ENCODE assay signal across 15 cellular contexts in genomic region chr12:13124661-13125505, GRCh38. TPM values are rescaled to one million over a fixed set of nuclear protein-coding genes. Genes with fewer than 3 reads are reported as not detected.
DNase-seq lines count a peak whose midpoint lies in the region; ATAC-seq and TF ChIP-seq lines count a peak whose summit lies in the region.
"Had no signal": no experiment of that assay in that cellular context is flagged by ENCODE, and none has a peak within 500 bp of the region (broad histone marks: within the 10 kb centered on the region; RNA-seq: fewer than 3 reads in every experiment).

No MANE protein-coding gene starts in this region.

- intact Hi-C loops in activated CD4-positive, alpha-beta T cell treated with anti-CD3 and anti-CD28 coated beads for 36 hours (cut with DNase I, micrococcal nuclease), result no loop called here

- no peak overlapping the region for H3K27ac Mint-ChIP-seq in activated CD4-positive, alpha-beta T cell treated with anti-CD3 and anti-CD28 coated beads for 36 hours
- H3K27ac Mint-ChIP-seq: activated CD4-positive, alpha-beta T cell treated with anti-CD3 and anti-CD28 coated beads, Interleukin-2, amount 10 ng/mL, durations not matched to agents 24 days and 14 days; activated naive CD4-positive, alpha-beta T cell treated with anti-CD3 and anti-CD28 coated beads, Interleukin-2, amount 50 U/mL, for 24 hours had no signal

- no peaks in the 10 kb centered on the region for H3K4me1 Mint-ChIP-seq in activated CD4-positive, alpha-beta T cell treated with anti-CD3 and anti-CD28 coated beads for 36 hours
- H3K4me1 Mint-ChIP-seq: activated CD4-positive, alpha-beta T cell treated with anti-CD3 and anti-CD28 coated beads, Interleukin-2, amount 10 ng/mL, durations not matched to agents 24 days and 14 days; activated naive CD4-positive, alpha-beta T cell treated with anti-CD3 and anti-CD28 coated beads, Interleukin-2, amount 50 U/mL, for 24 hours had no signal

- no peaks in the 10 kb centered on the region for H3K36me3 ChIP-seq in brain microvascular endothelial cell (replicated peaks)
- H3K36me3 ChIP-seq: pancreas, thyroid gland had no signal

- H3K27me3 Mint-ChIP-seq in activated CD4-positive, alpha-beta T cell treated with anti-CD3 and anti-CD28 coated beads for 36 hours, result no peaks in the 10 kb centered on the region
- H3K27me3 Mint-ChIP-seq: activated naive CD4-positive, alpha-beta T cell treated with anti-CD3 and anti-CD28 coated beads, Interleukin-2, amount 50 U/mL, for 24 hours had no signal

- CTCF ChIA-PET in activated CD4-positive, alpha-beta T cell treated with anti-CD3 and anti-CD28 coated beads for 36 hours (lab: Charles Lee), result no interaction called here

- POLR2A ChIA-PET in activated CD4-positive, alpha-beta T cell treated with anti-CD3 and anti-CD28 coated beads for 36 hours (lab: Charles Lee), result interaction anchor here (0.7 kb wide), 1 partner anchor 131 kb away, joined by 4 read pairs; no protein-coding TSS in a partner anchor

- no peak for ATAC-seq in HG02678 (IDR thresholded peaks at IDR 0.05; ENCODE audit: unreplicated experiment)
- no peak for ATAC-seq in activated CD4-positive, alpha-beta T cell treated with anti-CD3 and anti-CD28 coated beads for 36 hours
- ATAC-seq: pancreas had no signal

- H3K36me3 Mint-ChIP-seq in activated CD4-positive, alpha-beta T cell treated with anti-CD3 and anti-CD28 coated beads for 36 hours (ENCODE audit: low read depth), result no peaks in the 10 kb centered on the region
- H3K36me3 Mint-ChIP-seq: activated naive CD4-positive, alpha-beta T cell treated with anti-CD3 and anti-CD28 coated beads, Interleukin-2, amount 50 U/mL, for 24 hours had no signal

- DNase-seq in AG08395 (ENCODE audit: low spot score), result peak; percentile 57
- peak; percentile 22 for DNase-seq in HT-29 (ENCODE audit: low spot score)
- DNase-seq in brain microvascular endothelial cell, result peak; percentile 66
- peak; percentile 91 for DNase-seq in islet precursor cell
- no peak for DNase-seq in effector CD8-positive, alpha-beta T cell (lab: John Stamatoyannopoulos, UW)
- no peak for DNase-seq in activated naive CD4-positive, alpha-beta T cell treated with Interleukin-2 at 50 U/mL for 16 hours
- DNase-seq in activated CD4-positive, alpha-beta T cell treated with anti-CD3 and anti-CD28 coated beads for 36 hours, result no peak
- DNase-seq: activated CD4-positive, alpha-beta T cell treated with anti-CD3 and anti-CD28 coated beads, Interleukin-2, amount 10 ng/mL, durations not matched to agents 24 days and 14 days; C1 segment of cervical spinal cord; kidney; NCI-H2029; pancreas; thyroid gland had no signal

- TF ChIP-seq CTCF in brain microvascular endothelial cell (IDR thresholded peaks at IDR 0.05; ENCODE audit: low read depth, low read length, missing control alignments), result no peak

- H3K27ac ChIP-seq in brain microvascular endothelial cell, result no peak overlapping the region
- H3K27ac ChIP-seq: pancreas, thyroid gland had no signal

- no peaks in the 10 kb centered on the region for H3K9me3 Mint-ChIP-seq in activated CD4-positive, alpha-beta T cell treated with anti-CD3 and anti-CD28 coated beads for 36 hours (ENCODE audit: low read depth)
- H3K9me3 Mint-ChIP-seq: activated CD4-positive, alpha-beta T cell treated with anti-CD3 and anti-CD28 coated beads, Interleukin-2, amount 10 ng/mL, durations not matched to agents 24 days and 14 days; activated naive CD4-positive, alpha-beta T cell treated with anti-CD3 and anti-CD28 coated beads, Interleukin-2, amount 50 U/mL, for 24 hours had no signal

- H3K4me3 Mint-ChIP-seq in activated CD4-positive, alpha-beta T cell treated with anti-CD3 and anti-CD28 coated beads for 36 hours, result no peak overlapping the region
- H3K4me3 Mint-ChIP-seq: activated CD4-positive, alpha-beta T cell treated with anti-CD3 and anti-CD28 coated beads, Interleukin-2, amount 10 ng/mL, durations not matched to agents 24 days and 14 days; activated naive CD4-positive, alpha-beta T cell treated with anti-CD3 and anti-CD28 coated beads, Interleukin-2, amount 50 U/mL, for 24 hours had no signal

- in situ Hi-C loops in brain microvascular endothelial cell (cut with HindIII; ENCODE audit: low pct_ligation_motif_present, low sequenced_read_pairs), result no loop called here

- no peaks in the 10 kb centered on the region for H3K27me3 ChIP-seq in brain microvascular endothelial cell (replicated peaks)
- H3K27me3 ChIP-seq: pancreas, thyroid gland had no signal

- no peak overlapping the region for H3K4me3 ChIP-seq in brain microvascular endothelial cell (ENCODE audit: low read depth, low read length)
- H3K4me3 ChIP-seq: pancreas, thyroid gland had no signal

RNA-seq across cellular contexts. Expression of gene GSG1, which starts 21.4 kb away (rescaled TPM):
- not detected in 2 replicates for total RNA-seq in HT-29 (2014; rRNA removed; shearing (Covaris generic))
- not detected for total RNA-seq in activated CD4-positive, alpha-beta T cell treated with anti-CD3 and anti-CD28 coated beads for 36 hours
- total RNA-seq: activated CD4-positive, alpha-beta T cell treated with anti-CD3 and anti-CD28 coated beads, Interleukin-2, amount 10 ng/mL, durations not matched to agents 24 days and 14 days had no signal

Comparison
In these comparisons a context has a peak if more than half of its experiments do, and no peak if none do; other contexts are left out.
1. DNase-seq: peak in AG08395 (single experiment), HT-29 (single experiment), brain microvascular endothelial cell (single experiment) and islet precursor cell (single experiment); none in effector CD8-positive, alpha-beta T cell (single experiment), activated naive CD4-positive, alpha-beta T cell treated with Interleukin-2 at 50 U/mL for 16 hours (single experiment) and activated CD4-positive, alpha-beta T cell treated with anti-CD3 and anti-CD28 coated beads for 36 hours (single experiment).